13 cellular contexts compared by ENCODE assay signal in the genomic region with DNA sequence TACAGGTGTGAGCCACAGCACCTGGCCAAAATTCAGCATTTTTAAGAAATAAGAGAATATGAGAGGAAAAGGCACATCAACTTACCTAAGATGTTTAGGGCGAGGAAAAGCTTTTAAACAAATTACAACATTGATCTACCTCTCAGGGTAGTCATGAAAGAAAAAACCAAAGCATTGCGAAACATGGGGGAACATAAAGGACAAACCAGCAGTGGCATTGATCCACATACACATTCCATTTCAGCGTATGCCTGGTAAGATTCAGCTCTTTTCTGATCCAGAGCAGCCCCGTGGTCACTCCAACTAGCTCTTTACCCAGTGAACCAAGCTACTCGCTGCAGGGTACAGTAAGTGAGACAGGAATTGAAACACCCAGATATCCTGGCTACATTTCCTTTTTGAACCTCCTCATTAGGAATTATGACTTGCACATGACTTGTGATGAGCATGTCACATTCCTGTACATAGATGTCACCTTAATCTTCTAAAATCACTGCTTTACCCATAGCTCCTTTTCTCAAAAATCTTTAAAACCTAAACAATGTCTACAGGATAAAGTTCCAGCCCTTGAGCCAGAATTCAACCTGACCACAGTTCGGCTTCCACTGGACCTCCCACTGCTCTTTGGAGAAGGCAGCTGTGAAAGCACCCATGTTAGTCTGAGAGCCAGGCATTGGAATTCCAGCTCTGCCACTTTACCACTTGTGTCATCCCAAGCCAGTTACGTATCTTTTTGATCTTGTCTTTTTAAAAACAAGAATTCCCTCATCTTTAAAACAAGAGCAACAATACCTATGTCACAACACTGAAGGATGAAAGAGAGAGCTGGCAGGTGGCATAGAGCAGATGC. TPM values are rescaled to one million over a fixed set of nuclear protein-coding genes. Genes with fewer than 3 reads are reported as not detected.
DNase-seq lines count a peak whose midpoint lies in the region; ATAC-seq, FAIRE-seq and TF ChIP-seq lines count a peak whose summit lies in the region.
"Had no signal": no experiment of that assay in that cellular context is flagged by ENCODE, and none has a peak within 500 bp of the region (broad histone marks: within the 10 kb centered on the region; RNA-seq: fewer than 3 reads in every experiment).

No MANE protein-coding gene starts in this region.

- H2AFZ ChIP-seq in SK-N-SH (ENCODE audit: low read depth) (no peak overlapping the region), K562 (ENCODE audit: low read depth, low read length) (no peak overlapping the region), hepatocyte (no peak overlapping the region)

- H3K4me2 ChIP-seq in SK-N-SH, result peak overlapping the region; percentile 65; the same call in 1 of the 2 replicates
- H3K4me2 ChIP-seq in K562 (ENCODE audit: insufficient read depth, low read length), result no peak overlapping the region
- H3K4me2 ChIP-seq in hepatocyte, result peak overlapping the region; percentile 82

- in situ Hi-C loops in K562 (cut with MboI), result no loop called here
- in situ Hi-C loops in transverse colon (cut with MboI; ENCODE audit: low pct_ligation_motif_present in 1 of 4, low pct_unique_long_range_greater_than_20kb in 1 of 4, low sequenced_read_pairs in 3 of 4), result no loop called here

- ATAC-seq in SK-N-SH treated with all-trans-retinoic acid at 6 μM for 48 hours (no peak), K562 (no peak)
- no peak for ATAC-seq in CD8-positive, alpha-beta T cell

- no peak overlapping the region for H3K27ac Mint-ChIP-seq in CD8-positive, alpha-beta T cell
- H3K27ac Mint-ChIP-seq: naive B cell had no signal

- peak overlapping the region in 1 of 2 experiments; percentile 9; a peak in 1 of 4 replicates for H3K4me3 ChIP-seq in SK-N-SH (ENCODE audit: low read depth in 2 of 2, low read length in 1 of 2)
- no peak overlapping the region for H3K4me3 ChIP-seq in K562
- H3K4me3 ChIP-seq in hepatocyte, result no peak overlapping the region
- H3K4me3 ChIP-seq in transverse colon, result no peak overlapping the region
- no peak overlapping the region for H3K4me3 ChIP-seq in CD8-positive, alpha-beta T cell (ENCODE audit: low read depth, low read length)

- H3K9ac ChIP-seq in SK-N-SH (no peak overlapping the region), K562 (ENCODE audit: insufficient read depth in 1 of 2, low read depth in 2 of 2, low read length in 2 of 2) (no peak overlapping the region)

- POLR2A ChIA-PET in SK-N-SH (lab: Yijun Ruan, JAX), result interaction anchor here (1.1 kb wide), 1 partner anchor 179 kb away, joined by 3 read pairs; no protein-coding TSS in a partner anchor
- POLR2A ChIA-PET in K562 (lab: Yijun Ruan, JAX), result interaction anchor here (1.1 to 1.8 kb wide), 3 partner anchors 9 to 15 kb away, joined by 3 to 6 read pairs (median 4); no protein-coding TSS in a partner anchor
- POLR2A ChIA-PET in CD8-positive, alpha-beta T cell (lab: Charles Lee), result no interaction called here

- no peak for TF ChIP-seq CTCF in SK-N-SH (IDR thresholded peaks at IDR 0.05)
- no peak for TF ChIP-seq CTCF in K562 (IDR thresholded peaks at IDR 0.05 in 2 of 3, conservative IDR thresholded peaks at IDR 0.05 in 1 of 3; ENCODE audit: insufficient read depth in 2 of 3, low read depth in 1 of 3, low read length in 3 of 3)
- no peak for TF ChIP-seq CTCF in hepatocyte (IDR thresholded peaks at IDR 0.05; ENCODE audit: poor library complexity)
- no peak for TF ChIP-seq CTCF in transverse colon (IDR thresholded peaks at IDR 0.05)
- TF ChIP-seq CTCF in CD8-positive, alpha-beta T cell (IDR thresholded peaks at IDR 0.05), result no peak

- FAIRE-seq in K562 (lab: Jason Lieb, UNC), result no peak
- FAIRE-seq: A204.1 had no signal

- peaks cover 46% of the 10 kb centered on the region for H3K27me3 Mint-ChIP-seq in CD8-positive, alpha-beta T cell (ENCODE audit: low read depth)

- H3K9me2 ChIP-seq in SK-N-SH (no peaks in the 10 kb centered on the region), hepatocyte (replicated peaks; ENCODE audit: insufficient read depth) (no peaks in the 10 kb centered on the region)

- DNase-seq in SK-N-SH (no peak), K562 (ENCODE audit: extremely low read depth in 1 of 4, low spot score in 3 of 4) (no peak), hepatocyte (ENCODE audit: low spot score) (no peak), transverse colon (no peak), SHP77 treated with DMSO at 0.1 percent for 48 hours (lab: John Stamatoyannopoulos, UW) (no peak)
- no peak for DNase-seq in stimulated activated CD4-positive, alpha-beta T cell treated with anti-CD3 and anti-CD28 coated beads, Interleukin-4, amount 100 ng/mL, for 24 hours
- no peak for DNase-seq in CD8-positive, alpha-beta T cell
- DNase-seq: activated CD4-positive, CD25-positive, alpha-beta regulatory T cell treated with anti-CD3 and anti-CD28 coated beads, Interleukin-2, amount 50 U/mL, for 72 hours; naive B cell; NCI-H1930; OCI-M1 had no signal

- peaks cover 74% of the 10 kb centered on the region for H3K79me2 ChIP-seq in SK-N-SH (ENCODE audit: insufficient read depth)
- no peaks in the 10 kb centered on the region for H3K79me2 ChIP-seq in K562 (ENCODE audit: control insufficient read depth, insufficient read depth, low read length)
- peaks cover 61% of the 10 kb centered on the region for H3K79me2 ChIP-seq in hepatocyte

- no peak overlapping the region for H3K4me3 Mint-ChIP-seq in CD8-positive, alpha-beta T cell

- no peak for TF ChIP-seq EP300 in SK-N-SH (IDR thresholded peaks at IDR 0.05; ENCODE audit: borderline replicate concordance in 1 of 2, low read depth in 1 of 2, low read length in 1 of 2)
- TF ChIP-seq EP300 in K562 (IDR thresholded peaks at IDR 0.05; ENCODE audit: low read length), result no peak
- TF ChIP-seq EP300 in transverse colon (IDR thresholded peaks at IDR 0.05; ENCODE audit: low read depth), result no peak

- TF ChIP-seq POLR2A in K562 (conservative IDR thresholded peaks at IDR 0.05) (no peak), transverse colon (IDR thresholded peaks at IDR 0.05) (no peak)

- H3K27me3 ChIP-seq in SK-N-SH (ENCODE audit: insufficient read depth), result no peaks in the 10 kb centered on the region
- H3K27me3 ChIP-seq in K562 (ENCODE audit: control insufficient read depth in 2 of 2, insufficient read depth in 2 of 2, low read length in 2 of 2), result peaks cover 33 to 41% of the 10 kb centered on the region in 2 experiments
- no peaks in the 10 kb centered on the region for H3K27me3 ChIP-seq in hepatocyte
- peaks cover 9% of the 10 kb centered on the region for H3K27me3 ChIP-seq in transverse colon
- peaks cover 7% of the 10 kb centered on the region for H3K27me3 ChIP-seq in CD8-positive, alpha-beta T cell (ENCODE audit: insufficient read depth, low read length)

- no peaks in the 10 kb centered on the region for H3K9me1 ChIP-seq in K562 (ENCODE audit: control insufficient read depth, insufficient read depth, low read length)

- CTCF ChIA-PET in SK-N-SH (lab: Yijun Ruan, JAX) (interaction anchor here (0.7 to 1.0 kb wide), 3 partner anchors 33 to 46 kb away, joined by 3 to 4 read pairs (median 4); no protein-coding TSS in a partner anchor), K562 (lab: Yijun Ruan, JAX; ENCODE audit: low intra/inter-chr PET ratio) (no interaction called here)
- CTCF ChIA-PET in CD8-positive, alpha-beta T cell (lab: Charles Lee), result interaction anchor here (1.2 kb wide), 1 partner anchor 21 kb away, joined by 3 read pairs; no protein-coding TSS in a partner anchor

- H3K9me3 Mint-ChIP-seq in CD8-positive, alpha-beta T cell, result no peaks in the 10 kb centered on the region

- TF ChIP-seq RAD21 in SK-N-SH (IDR thresholded peaks at IDR 0.05; ENCODE audit: low read length) (no peak), K562 (CRISPR knock-in tag; conservative IDR thresholded peaks at IDR 0.05 in 1 of 2, IDR thresholded peaks at IDR 0.05 in 1 of 2) (no peak)

- H3K36me3 ChIP-seq in SK-N-SH (replicated peaks in 1 of 2; ENCODE audit: control insufficient read depth in 1 of 2, insufficient read depth in 2 of 2, low read length in 1 of 2) (no peaks in the 10 kb centered on the region), K562 (ENCODE audit: control insufficient read depth, insufficient read depth, low read length) (no peaks in the 10 kb centered on the region), hepatocyte (replicated peaks; ENCODE audit: insufficient read depth, low read depth) (no peaks in the 10 kb centered on the region), transverse colon (no peaks in the 10 kb centered on the region)
- no peaks in the 10 kb centered on the region for H3K36me3 ChIP-seq in CD8-positive, alpha-beta T cell (ENCODE audit: insufficient read depth, low read length)

- peaks cover 7 to 35% of the 10 kb centered on the region in 2 experiments; a peak in 3 of 4 replicates for H3K4me1 ChIP-seq in SK-N-SH (ENCODE audit: control insufficient read depth in 1 of 2, insufficient read depth in 2 of 2, low read depth in 1 of 2, low read length in 1 of 2)
- peaks cover 0 to 8% of the 10 kb centered on the region in 2 experiments; a peak in 2 of 5 replicates for H3K4me1 ChIP-seq in K562 (replicated peaks in 1 of 2; ENCODE audit: control insufficient read depth in 2 of 2, insufficient read depth in 2 of 2, low read length in 2 of 2)
- H3K4me1 ChIP-seq in hepatocyte (ENCODE audit: insufficient read depth), result peaks cover 40% of the 10 kb centered on the region
- peaks cover 0 to 62% (median 14%) of the 10 kb centered on the region in 4 donors for H3K4me1 ChIP-seq in transverse colon
- H3K4me1 ChIP-seq in CD8-positive, alpha-beta T cell (ENCODE audit: insufficient read depth, low read length), result peaks cover 4% of the 10 kb centered on the region

- peaks cover 33% of the 10 kb centered on the region for H4K20me1 ChIP-seq in SK-N-SH (ENCODE audit: insufficient read depth)
- H4K20me1 ChIP-seq in K562 (replicated peaks; ENCODE audit: control insufficient read depth, insufficient read depth, low read length), result peaks cover 4% of the 10 kb centered on the region; the same call in 1 of the 2 replicates
- no peaks in the 10 kb centered on the region for H4K20me1 ChIP-seq in hepatocyte (ENCODE audit: insufficient read depth, poor library complexity, severe bottlenecking)

- H3K27ac ChIP-seq in SK-N-SH (ENCODE audit: low read depth in 2 of 2, low read length in 1 of 2) (peak overlapping the region in 1 of 2 experiments; percentile 40; a peak in 2 of 4 replicates), K562 (ENCODE audit: extremely low read depth, low read depth, low read length) (no peak overlapping the region), hepatocyte (peak overlapping the region; percentile 22), transverse colon (peak overlapping the region; percentile 12 to 92 (median 18))
- H3K27ac ChIP-seq in CD8-positive, alpha-beta T cell (ENCODE audit: low read depth, low read length), result no peak overlapping the region

- intact Hi-C loops in K562 (cut with micrococcal nuclease) (no loop called here), transverse colon (cut with DNase I; ENCODE audit: low total_unique reads) (no loop called here)
- intact Hi-C loops in CD8-positive, alpha-beta T cell (cut with DNase I, micrococcal nuclease), result no loop called here

- H3F3A ChIP-seq in SK-N-SH (replicated peaks; ENCODE audit: insufficient read depth), result peaks cover 30% of the 10 kb centered on the region

- 82% methylated on average over 7 of the region's 7 CpGs for WGBS in SK-N-SH (ENCODE audit: low lambda C conversion rate)
- WGBS in K562 (ENCODE audit: insufficient coverage, low coverage, missing lambda C conversion rate), result 3% methylated on average over 7 of the region's 7 CpGs
- 69% methylated on average over 7 of the region's 7 CpGs for WGBS in hepatocyte (ENCODE audit: low lambda C conversion rate, missing lambda C conversion rate)
- WGBS in transverse colon (ENCODE audit: low coverage in 1 of 2), 2 donors, result 67 to 86% methylated on average over 1 to 7 of the region's 7 CpGs

- no TSS peak for BruUV-seq in K562 (replicated peaks; lab: Mats Ljungman, UMichigan)

- no peaks in the 10 kb centered on the region for H3K9me3 ChIP-seq in SK-N-SH
- H3K9me3 ChIP-seq in K562 (replicated peaks; ENCODE audit: control insufficient read depth, insufficient read depth, low read depth, low read length), result no peaks in the 10 kb centered on the region
- no peaks in the 10 kb centered on the region for H3K9me3 ChIP-seq in hepatocyte (ENCODE audit: low read depth)
- H3K9me3 ChIP-seq in transverse colon, result no peaks in the 10 kb centered on the region
- no peaks in the 10 kb centered on the region for H3K9me3 ChIP-seq in CD8-positive, alpha-beta T cell (ENCODE audit: low read length)

- H3K4me1 Mint-ChIP-seq in CD8-positive, alpha-beta T cell (ENCODE audit: low read depth), result peaks cover 5% of the 10 kb centered on the region

- no peaks in the 10 kb centered on the region for H3K36me3 Mint-ChIP-seq in CD8-positive, alpha-beta T cell
- H3K36me3 Mint-ChIP-seq: naive B cell had no signal

RNA-seq across cellular contexts. Expression of a gene that starts 42.9 kb away (rescaled TPM):
- polyA plus RNA-seq in SK-N-SH (2012; rRNA removed) (47.9 and 55.3 TPM in 2 replicates), K562 (2011; rRNA removed) (47.2 and 49.2 TPM in 2 replicates), K562 (2014; fragmentation: Illumina TruSeq; extraction: Trizol) (34.2 and 40.1 TPM in 2 replicates), K562 (2014; fragmentation: Nextera tagmentation; extraction: Ambion mirVana) (10 to 100 TPM in 1 of 2 experiments, 1 to 10 TPM in 1; 9.0 to 15.1 TPM), K562 (2014; rRNA removed) (52.6 and 60.1 TPM in 2 replicates), hepatocyte (31.3 and 41.1 TPM in 2 replicates)
- polyA plus RNA-seq in SK-N-SH (2012; cell fraction: cytosol; rRNA removed), result 53.6 and 56.8 TPM in 2 replicates
- 24.1 and 28.4 TPM in 2 replicates for polyA plus RNA-seq in SK-N-SH (2012; cell fraction: nucleus; rRNA removed)
- total RNA-seq in K562 (2011; cell fraction: chromatin; rRNA removed; ENCODE audit: low replicate concordance), result 12.2 and 13.4 TPM in 2 replicates
- total RNA-seq in K562 (2011; cell fraction: nucleolus; rRNA removed), result 11.8 and 12.7 TPM in 2 replicates
- total RNA-seq in K562 (2011; cell fraction: nucleoplasm; rRNA removed), result 13.1 and 21.8 TPM in 2 replicates
- total RNA-seq in K562 (2014; rRNA removed) (36.2 and 48.7 TPM in 2 replicates), K562 (2014; rRNA removed; fragmentation: Illumina TruSeq; extraction: Trizol) (25.5 and 28.6 TPM in 2 replicates), K562 (2015; rRNA removed; fragmentation: Illumina TruSeq; extraction: Trizol) (37.1 and 40.2 TPM in 2 replicates), K562 (2021) (40.0 and 41.6 TPM in 2 replicates), hepatocyte (26.6 and 32.2 TPM in 2 replicates), transverse colon (10 to 100 TPM in 2 of 4 donors, 1 to 10 TPM in 2; 5.2 to 21.2 (median 11.0) TPM)
- polyA plus RNA-seq in K562 (2011; cell fraction: cytosol; rRNA removed), result 39.7 and 50.8 TPM in 2 replicates
- 16.5 and 17.7 TPM in 2 replicates for polyA plus RNA-seq in K562 (2011; cell fraction: nucleus; rRNA removed)
- 44.7 and 45.1 TPM in 2 replicates for polyA plus RNA-seq in K562 (2012)
- polyA minus RNA-seq in K562 (2011; rRNA and poly(A)+ RNA removed), result 18.7 and 20.9 TPM in 2 replicates
- 17.8 and 18.9 TPM in 2 replicates for polyA minus RNA-seq in K562 (2011; cell fraction: cytosol; rRNA and poly(A)+ RNA removed)
- 5.8 and 7.1 TPM in 2 replicates for polyA minus RNA-seq in K562 (2011; cell fraction: nucleus; rRNA and poly(A)+ RNA removed)
- 1 to 10 TPM; 3.9 to 4.2 TPM for total RNA-seq in CD8-positive, alpha-beta T cell

Comparison
In these comparisons a context has a peak if more than half of its experiments do, and no peak if none do; other contexts are left out.
1. H3K27ac ChIP-seq: peak in hepatocyte (single experiment) and transverse colon (4 of 4); none in K562 (single experiment) and CD8-positive, alpha-beta T cell (single experiment).